ENCODE assay signal across 18 cellular contexts in genomic region chr11:100629671-100630070, GRCh38. TPM values are rescaled to one million over a fixed set of nuclear protein-coding genes. Genes with fewer than 3 reads are reported as not detected.
A peak's percentile ranks its signal among the peaks of the same experiment; 100 is the strongest.
DNase-seq lines count a peak whose midpoint lies in the region; ATAC-seq, FAIRE-seq and TF ChIP-seq lines count a peak whose summit lies in the region.
"Had no signal": no experiment of that assay in that cellular context is flagged by ENCODE, and none has a peak within 500 bp of the region (broad histone marks: within the 10 kb centered on the region; RNA-seq: fewer than 3 reads in every experiment).

No MANE protein-coding gene starts in this region.

- FAIRE-seq in small intestine (lab: Jason Lieb, UNC), result no peak

- no TSS peak for BruUV-seq in MCF 10A (replicated peaks; lab: Mats Ljungman, UMichigan)

- peaks cover 6% of the 10 kb centered on the region for H3K4me1 Mint-ChIP-seq in MCF 10A (ENCODE audit: insufficient read depth, unreplicated experiment)
- H3K4me1 Mint-ChIP-seq: memory B cell had no signal

- H3K27ac ChIP-seq in breast epithelium, result no peak overlapping the region
- H3K27ac ChIP-seq in small intestine (ENCODE audit: low read depth in 1 of 2, low read length in 1 of 2), result no peak overlapping the region
- H3K27ac ChIP-seq: skin epidermis had no signal

- no peak overlapping the region for H3K27ac Mint-ChIP-seq in MCF 10A (ENCODE audit: low read depth, unreplicated experiment)
- H3K27ac Mint-ChIP-seq: activated T-cell treated with anti-CD3 and anti-CD28 coated beads, Interleukin-2, amount 50 U/mL, for 72 hours; CD4-positive, alpha-beta T cell; memory B cell had no signal

- H3K36me3 Mint-ChIP-seq in MCF 10A (ENCODE audit: insufficient read depth, unreplicated experiment), result no peaks in the 10 kb centered on the region
- H3K36me3 Mint-ChIP-seq: memory B cell had no signal

- POLR2A ChIA-PET in MCF 10A (lab: Yijun Ruan, JAX), result no interaction called here

- no peaks in the 10 kb centered on the region for H3K27me3 ChIP-seq in breast epithelium
- no peaks in the 10 kb centered on the region for H3K27me3 ChIP-seq in small intestine (ENCODE audit: control insufficient read depth in 2 of 2, insufficient read depth in 2 of 2, low read length in 2 of 2)

- no peaks in the 10 kb centered on the region for H3K27me3 Mint-ChIP-seq in MCF 10A (ENCODE audit: insufficient read depth, unreplicated experiment)
- H3K27me3 Mint-ChIP-seq: CD4-positive, alpha-beta T cell had no signal

- H3K36me3 ChIP-seq in breast epithelium (no peaks in the 10 kb centered on the region), small intestine (ENCODE audit: control insufficient read depth in 2 of 2, insufficient read depth in 2 of 2, low read length in 2 of 2) (no peaks in the 10 kb centered on the region)

- WGBS in small intestine, 3 donors, result 56 to 74% (median 59%) methylated on average over 1 of the region's 1 CpG

- in situ Hi-C loops in SK-MEL-5 (cut with HindIII; ENCODE audit: low pct_unique_long_range_greater_than_20kb, low sequenced_read_pairs), result no loop called here

- ATAC-seq in HG02938 (IDR thresholded peaks at IDR 0.05; ENCODE audit: unreplicated experiment), result no peak
- ATAC-seq: activated T-cell treated with anti-CD3 and anti-CD28 coated beads, Interleukin-2, amount 50 U/mL, for 72 hours had no signal

- H3K4me3 Mint-ChIP-seq in MCF 10A (ENCODE audit: unreplicated experiment), result no peak overlapping the region
- H3K4me3 Mint-ChIP-seq: activated T-cell treated with anti-CD3 and anti-CD28 coated beads, Interleukin-2, amount 50 U/mL, for 72 hours; CD4-positive, alpha-beta T cell; memory B cell had no signal

- no peak for TF ChIP-seq POLR2A in breast epithelium (IDR thresholded peaks at IDR 0.05)

- H3K9me3 ChIP-seq in breast epithelium (no peaks in the 10 kb centered on the region), small intestine (ENCODE audit: control insufficient read depth, low read depth) (no peaks in the 10 kb centered on the region)

- H3K4me1 ChIP-seq in breast epithelium (no peaks in the 10 kb centered on the region), small intestine (ENCODE audit: control insufficient read depth in 2 of 2, insufficient read depth in 1 of 2, low read depth in 1 of 2, low read length in 1 of 2) (peaks cover 4 to 5% of the 10 kb centered on the region in 2 donors)

- H3K9me3 Mint-ChIP-seq in MCF 10A (ENCODE audit: unreplicated experiment), result no peaks in the 10 kb centered on the region
- H3K9me3 Mint-ChIP-seq: CD4-positive, alpha-beta T cell; memory B cell had no signal

- DNase-seq in MCF 10A (ENCODE audit: unreplicated experiment) (peak; percentile 23), breast epithelium (ENCODE audit: low spot score in 2 of 2) (no peak), SK-MEL-5 (ENCODE audit: low read depth, low spot score) (peak; percentile 69), fibroblast of pulmonary artery (ENCODE audit: low read depth) (peak; percentile 6), small intestine (peak; percentile 6), NCI-H446 treated with DMSO at 0.1 percent for 48 hours (lab: John Stamatoyannopoulos, UW) (no peak)
- no peak for DNase-seq in activated naive CD4-positive, alpha-beta T cell (lab: John Stamatoyannopoulos, UW)
- DNase-seq: activated CD4-positive, alpha-beta T cell treated with anti-CD3 and anti-CD28 coated beads, Interleukin-2, amount 50 U/mL, for 1 hour; activated T-cell treated with anti-CD3 and anti-CD28 coated beads, Interleukin-2, amount 50 U/mL, for 72 hours; CD4-positive, alpha-beta T cell; GDM1; Karpas-422; NCI-H1694 treated with DMSO at 0.1 percent for 48 hours; NCI-H510A treated with DMSO at 0.1 percent for 48 hours; stimulated activated naive CD4-positive, alpha-beta T cell treated with Interleukin-2 at 50 U/mL for 16 hours had no signal

- TF ChIP-seq CTCF in MCF 10A (IDR thresholded peaks at IDR 0.05; ENCODE audit: unreplicated experiment) (no peak), breast epithelium (IDR thresholded peaks at IDR 0.05) (no peak), fibroblast of pulmonary artery (IDR thresholded peaks at IDR 0.05; ENCODE audit: low read length, missing control alignments) (no peak)

- H3K4me3 ChIP-seq in breast epithelium, result no peak overlapping the region
- H3K4me3 ChIP-seq in fibroblast of pulmonary artery (replicated peaks; ENCODE audit: low read depth, low read length), result no peak overlapping the region
- H3K4me3 ChIP-seq in small intestine (ENCODE audit: low read depth in 1 of 2, low read length in 2 of 2), result no peak overlapping the region
- H3K4me3 ChIP-seq: skin epidermis had no signal

- intact Hi-C loops in MCF 10A (cut with micrococcal nuclease) (no loop called here), breast epithelium (cut with DNase I; ENCODE audit: low total_unique reads) (no loop called here)

- CTCF ChIA-PET in MCF 10A (lab: Yijun Ruan, JAX), result interaction anchor here (0.6 kb wide), 1 partner anchor 52 kb away, joined by 4 read pairs; no protein-coding TSS in a partner anchor

RNA-seq across cellular contexts. Expression of gene ARHGAP42, which starts 57.4 kb away (rescaled TPM):
- total RNA-seq in MCF 10A (2022), result 2.5 and 2.7 TPM in 2 replicates
- 10 to 100 TPM; 14.6 to 26.7 (median 26.2) TPM for total RNA-seq in breast epithelium
- 18.3 and 19.3 TPM in 2 replicates for total RNA-seq in SK-MEL-5 (2014; rRNA removed; shearing (Covaris generic))
- 11.6 and 14.3 TPM in 2 replicates for polyA plus RNA-seq in SK-MEL-5 (2015; cell fraction: cytosol; rRNA removed)
- 16.8 and 20.6 TPM in 2 replicates for polyA plus RNA-seq in SK-MEL-5 (2015; cell fraction: nucleus; rRNA removed)
- polyA plus RNA-seq in small intestine, result 10 to 100 TPM in 2 of 3 donors, 1 to 10 TPM in 1; 4.3 to 17.0 (median 14.3) TPM
- total RNA-seq: CD4-positive, alpha-beta T cell had no signal

Comparison
In these comparisons a context has a peak if more than half of its experiments do, and no peak if none do; other contexts are left out.
1. DNase-seq: peak in MCF 10A (single experiment), SK-MEL-5 (single experiment), fibroblast of pulmonary artery (single experiment) and small intestine (single experiment); none in breast epithelium (0 of 2), NCI-H446 treated with DMSO at 0.1 percent for 48 hours (single experiment) and activated naive CD4-positive, alpha-beta T cell (0 of 4).